ENCODE assay signal across 17 cellular contexts in the genomic region with DNA sequence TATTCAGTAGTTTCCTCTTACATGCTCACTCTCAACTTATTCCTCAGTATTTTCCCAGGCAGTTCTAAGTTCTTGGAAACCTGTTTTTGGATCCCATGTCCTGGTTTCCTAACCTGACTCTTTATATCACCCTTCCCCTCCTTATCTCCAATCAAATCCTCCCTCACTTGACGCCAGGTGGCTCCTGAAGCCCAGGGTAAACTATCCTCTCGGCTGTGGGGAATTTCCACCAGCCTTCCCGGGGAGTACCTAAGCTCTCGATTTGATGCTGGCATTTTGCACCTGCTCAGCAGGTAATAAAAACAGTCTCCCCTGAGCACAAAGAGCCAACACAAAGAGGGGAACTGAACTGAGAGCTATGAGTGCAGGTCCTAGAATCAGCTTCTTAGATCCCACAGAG.
A peak's percentile ranks its signal among the peaks of the same experiment; 100 is the strongest.
DNase-seq lines count a peak whose midpoint lies in the region; ATAC-seq and TF ChIP-seq lines count a peak whose summit lies in the region.
"Had no signal": no experiment of that assay in that cellular context is flagged by ENCODE, and none has a peak within 500 bp of the region (broad histone marks: within the 10 kb centered on the region; RNA-seq: fewer than 3 reads in every experiment).

No MANE protein-coding gene starts in this region.

- DNase-seq in NCI-H2081 (lab: John Stamatoyannopoulos, UW) = peak; percentile 48 to 78
- DNase-seq in NCI-H2081 treated with DMSO at 0.1 percent for 48 hours (lab: John Stamatoyannopoulos, UW) = no peak
- peak; percentile 19 for DNase-seq in iPS-NIHi11 (ENCODE audit: low spot score)
- peak; percentile 52 for DNase-seq in ureter (ENCODE audit: low spot score)
- DNase-seq in T-cell = no peak
- DNase-seq in T-helper 1 cell = no peak
- DNase-seq: activated CD4-positive, alpha-beta T cell treated with anti-CD3 and anti-CD28 coated beads for 1 hour; activated gamma-delta T cell treated with Interleukin-2 at 50 U/mL for 16 hours; foreskin melanocyte; NCI-H1930; posterior cingulate gyrus; stimulated activated CD4-positive, alpha-beta T cell treated with anti-CD3 and anti-CD28 coated beads, Interleukin-2, amount 100 ng/mL, for 48 hours had no signal

- peaks cover 36% of the 10 kb centered on the region for H3K4me1 ChIP-seq in OCI-LY3 (ENCODE audit: low read length)
- H3K4me1 ChIP-seq: SJSA1 had no signal

- H3K36me3 ChIP-seq in OCI-LY3 (replicated peaks; ENCODE audit: low read depth, low read length) = no peaks in the 10 kb centered on the region
- H3K36me3 ChIP-seq: SJSA1 had no signal

- no peaks in the 10 kb centered on the region for H3K79me2 ChIP-seq in OCI-LY3 (ENCODE audit: low read length)

- H3K36me3 Mint-ChIP-seq in T-cell = no peaks in the 10 kb centered on the region

- ATAC-seq in T-cell (replicated peaks in 1 of 4) (no peak), HG03342 (IDR thresholded peaks at IDR 0.05; ENCODE audit: unreplicated experiment) (no peak)

- no peak overlapping the region for H3K9ac ChIP-seq in OCI-LY3 (ENCODE audit: low read length)

- POLR2A ChIA-PET in T-cell (lab: Charles Lee) = no interaction called here

- peaks cover under 1 to 4% of the 10 kb centered on the region in 2 donors for H3K27me3 Mint-ChIP-seq in T-cell
- H3K27me3 Mint-ChIP-seq: stimulated activated naive CD8-positive, alpha-beta T cell treated with anti-CD3 and anti-CD28 coated beads, Interleukin-15, Interleukin-2, amounts not matched to agents 100 ng/mL and 50 ng/mL, for 24 hours had no signal

- no peaks in the 10 kb centered on the region for H3K27me3 ChIP-seq in OCI-LY3 (ENCODE audit: low read depth, low read length)
- H3K27me3 ChIP-seq: SJSA1 had no signal

- no peaks in the 10 kb centered on the region for H3K4me1 Mint-ChIP-seq in T-cell

- no peak overlapping the region for H2AFZ ChIP-seq in OCI-LY3 (ENCODE audit: low read depth, low read length)

- TF ChIP-seq CTCF in OCI-LY3 (IDR thresholded peaks at IDR 0.05; ENCODE audit: low read depth, low read length) = peak; percentile 47

- no peaks in the 10 kb centered on the region for H3K9me3 ChIP-seq in OCI-LY3 (ENCODE audit: insufficient read depth, low read length)
- H3K9me3 ChIP-seq: SJSA1 had no signal

- no peak overlapping the region for H3K27ac Mint-ChIP-seq in T-cell
- H3K27ac Mint-ChIP-seq: stimulated activated naive CD8-positive, alpha-beta T cell treated with anti-CD3 and anti-CD28 coated beads, Interleukin-15, Interleukin-2, amounts not matched to agents 100 ng/mL and 50 ng/mL, for 24 hours had no signal

- CTCF ChIA-PET in T-cell (lab: Charles Lee) = no interaction called here

- H3K4me3 ChIP-seq in OCI-LY3 (ENCODE audit: low read length) = no peak overlapping the region
- H3K4me3 ChIP-seq: lung, SJSA1 had no signal

- peaks cover 0 to 2% (median 0%) of the 10 kb centered on the region in 3 donors for H3K9me3 Mint-ChIP-seq in T-cell
- H3K9me3 Mint-ChIP-seq: stimulated activated naive CD8-positive, alpha-beta T cell treated with anti-CD3 and anti-CD28 coated beads, Interleukin-15, Interleukin-2, amounts not matched to agents 100 ng/mL and 50 ng/mL, for 24 hours had no signal

- no peaks in the 10 kb centered on the region for H4K20me1 ChIP-seq in OCI-LY3 (ENCODE audit: insufficient read depth, low read length)

- H3K27ac ChIP-seq in OCI-LY3 (ENCODE audit: low read length) = no peak overlapping the region
- H3K27ac ChIP-seq: SJSA1 had no signal

- peak overlapping the region; percentile 16 for H3K4me2 ChIP-seq in OCI-LY3 (ENCODE audit: low read length)

- H3K4me3 Mint-ChIP-seq in T-cell = no peak overlapping the region
- H3K4me3 Mint-ChIP-seq: stimulated activated naive CD8-positive, alpha-beta T cell treated with anti-CD3 and anti-CD28 coated beads, Interleukin-15, Interleukin-2, amounts not matched to agents 100 ng/mL and 50 ng/mL, for 24 hours had no signal

Comparison
In these comparisons a context has a peak if more than half of its experiments do, and no peak if none do; other contexts are left out.
1. DNase-seq: peak in NCI-H2081 (2 of 2), iPS-NIHi11 (single experiment) and ureter (single experiment); none in NCI-H2081 treated with DMSO at 0.1 percent for 48 hours (single experiment), T-cell (0 of 34) and T-helper 1 cell (0 of 5).